ENCODE assay signal across 9 cellular contexts in genomic region chr12:122028601-122029560, GRCh38.
DNase-seq lines count a peak whose midpoint lies in the region; ATAC-seq lines count a peak whose summit lies in the region.
"Had no signal": no experiment of that assay in that cellular context is flagged by ENCODE, and none has a peak within 500 bp of the region (broad histone marks: within the 10 kb centered on the region; RNA-seq: fewer than 3 reads in every experiment).

No MANE protein-coding gene starts in this region.

- peaks cover 16% of the 10 kb centered on the region for H3K36me3 Mint-ChIP-seq in stimulated activated memory B cell treated with anti-CD40 and anti-IgM and Interleukin-4, amounts not matched to agents 10 μg/mL and 1 μg/mL and 100 μg/mL, for 72 hours

- no peaks in the 10 kb centered on the region for H3K27me3 Mint-ChIP-seq in stimulated activated memory B cell treated with anti-CD40 and anti-IgM and Interleukin-4, amounts not matched to agents 10 μg/mL and 1 μg/mL and 100 μg/mL, for 72 hours

- H3K27ac Mint-ChIP-seq in stimulated activated memory B cell treated with anti-CD40 and anti-IgM and Interleukin-4, amounts not matched to agents 10 μg/mL and 1 μg/mL and 100 μg/mL, for 72 hours, result peak overlapping the region; percentile 74

- ATAC-seq in stimulated activated memory B cell treated with anti-CD40 and anti-IgM and Interleukin-4, amounts not matched to agents 10 μg/mL and 1 μg/mL and 100 μg/mL, for 72 hours, result peak; percentile 84

- no peaks in the 10 kb centered on the region for H3K9me3 Mint-ChIP-seq in stimulated activated memory B cell treated with anti-CD40 and anti-IgM and Interleukin-4, amounts not matched to agents 10 μg/mL and 1 μg/mL and 100 μg/mL, for 72 hours

- H3K4me1 Mint-ChIP-seq in stimulated activated memory B cell treated with anti-CD40 and anti-IgM and Interleukin-4, amounts not matched to agents 10 μg/mL and 1 μg/mL and 100 μg/mL, for 72 hours, result peaks cover 68% of the 10 kb centered on the region

- peak overlapping the region; percentile 51 for H3K4me3 Mint-ChIP-seq in stimulated activated memory B cell treated with anti-CD40 and anti-IgM and Interleukin-4, amounts not matched to agents 10 μg/mL and 1 μg/mL and 100 μg/mL, for 72 hours

- DNase-seq in activated T-cell treated with anti-CD3 and anti-CD28 coated beads for 48 hours (ENCODE audit: low read depth), result peak; percentile 56
- DNase-seq in activated T-cell treated with anti-CD3 and anti-CD28 coated beads, Interleukin-2, amount 50 U/mL, for 1 hour, result no peak
- DNase-seq in NCI-H345 treated with DMSO at 0.1 percent for 48 hours (lab: John Stamatoyannopoulos, UW; ENCODE audit: unreplicated experiment), result peak; percentile 11
- peak in 29 of 42 donors; percentile 15 to 74 (median 45) for DNase-seq in head of caudate nucleus
- DNase-seq in NCI-H1417 treated with DMSO at 0.1 percent for 48 hours (lab: John Stamatoyannopoulos, UW), result no peak
- no peak for DNase-seq in NCI-H748 treated with DMSO at 0.1 percent for 48 hours (lab: John Stamatoyannopoulos, UW)
- no peak for DNase-seq in SIG-M5 treated with dmso at 0.1 percent for 504 hours (lab: John Stamatoyannopoulos, UW; ENCODE audit: unreplicated experiment)
- DNase-seq: BE2C had no signal

- intact Hi-C loops in head of caudate nucleus (cut with DNase I), result loop anchor here (10.0 kb wide), 1 partner anchor 114 kb away; the partner anchor contains the start of gene CFAP251

Comparison
In these comparisons a context has a peak if more than half of its experiments do, and no peak if none do; other contexts are left out.
1. DNase-seq: peak in activated T-cell treated with anti-CD3 and anti-CD28 coated beads for 48 hours (single experiment), NCI-H345 treated with DMSO at 0.1 percent for 48 hours (single experiment) and head of caudate nucleus (29 of 42); none in activated T-cell treated with anti-CD3 and anti-CD28 coated beads, Interleukin-2, amount 50 U/mL, for 1 hour (single experiment), NCI-H1417 treated with DMSO at 0.1 percent for 48 hours (single experiment), NCI-H748 treated with DMSO at 0.1 percent for 48 hours (single experiment) and SIG-M5 treated with dmso at 0.1 percent for 504 hours (single experiment).